9 cellular contexts compared by ENCODE assay signal in the genomic region with DNA sequence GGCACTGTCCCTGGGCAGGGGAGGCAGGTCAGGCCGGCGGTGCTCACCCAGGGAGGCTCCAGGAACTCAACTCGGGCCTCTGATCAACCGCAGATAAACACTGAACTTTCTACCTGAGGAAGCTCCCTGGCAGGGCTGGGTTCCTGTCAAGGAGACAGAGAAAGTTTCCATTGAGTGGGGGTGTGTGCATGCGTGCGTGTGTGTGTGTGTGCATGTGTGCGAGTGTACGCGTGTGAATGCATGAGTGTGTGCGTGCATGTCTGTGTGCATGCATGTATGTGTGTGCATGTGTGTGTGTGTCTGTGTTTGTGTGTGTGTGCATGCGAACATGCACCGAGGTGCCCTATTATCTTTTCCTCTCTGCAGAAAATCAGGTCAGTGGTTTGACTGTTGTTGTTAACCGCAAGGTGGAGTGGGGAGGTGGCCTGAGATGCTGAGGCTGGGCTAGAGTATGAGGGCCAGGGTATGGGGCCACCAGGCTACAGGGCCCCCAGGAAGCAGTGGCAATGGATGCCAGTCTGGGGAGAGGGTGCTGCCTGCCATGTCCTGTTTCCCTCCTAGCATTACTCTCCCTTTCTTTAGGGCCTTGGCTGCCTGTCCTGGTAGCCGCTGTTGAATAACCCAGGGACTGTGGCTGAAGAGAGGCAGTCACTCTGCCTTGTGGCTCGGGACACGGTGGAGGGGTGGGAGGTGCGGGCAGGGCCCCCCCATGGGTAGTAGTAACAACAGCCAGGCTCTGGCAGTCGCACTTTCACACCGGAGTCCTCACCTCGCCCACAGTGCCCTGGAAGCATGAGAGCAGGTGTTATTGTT. TPM values are rescaled to one million over a fixed set of nuclear protein-coding genes. Genes with fewer than 3 reads are reported as not detected.
DNase-seq lines count a peak whose midpoint lies in the region; ATAC-seq, FAIRE-seq and TF ChIP-seq lines count a peak whose summit lies in the region.
"Had no signal": no experiment of that assay in that cellular context is flagged by ENCODE, and none has a peak within 500 bp of the region (broad histone marks: within the 10 kb centered on the region; RNA-seq: fewer than 3 reads in every experiment).

No MANE protein-coding gene starts in this region.

- peak overlapping the region; percentile 100 for H3K27ac Mint-ChIP-seq in activated naive CD8-positive, alpha-beta T cell treated with anti-CD3 and anti-CD28 coated beads for 36 hours

- TF ChIP-seq CTCF in D721Med (IDR thresholded peaks at IDR 0.05; ENCODE audit: insufficient read depth, missing control alignments) = no peak

- DNase-seq in T-helper 22 cell (ENCODE audit: low read depth) = peak; percentile 77
- DNase-seq in activated naive CD8-positive, alpha-beta T cell treated with anti-CD3 and anti-CD28 coated beads for 36 hours = peak; percentile 81
- no peak for DNase-seq in D721Med (ENCODE audit: insufficient read length, low spot score)
- no peak for DNase-seq in COR-L47 (lab: John Stamatoyannopoulos, UW)
- no peak for DNase-seq in NCI-H446 treated with DMSO at 0.1 percent for 48 hours (lab: John Stamatoyannopoulos, UW)
- DNase-seq: NCI-H524 had no signal

- H3K9ac ChIP-seq in mucosa of rectum (ENCODE audit: low read depth in 1 of 2, low read length in 2 of 2) = peak overlapping the region in 1 of 2 donors; percentile 26

- no peaks in the 10 kb centered on the region for H3K9me3 ChIP-seq in mucosa of rectum (ENCODE audit: control insufficient read depth in 2 of 2, low read length in 2 of 2)

- no peaks in the 10 kb centered on the region for H3K27me3 Mint-ChIP-seq in activated naive CD8-positive, alpha-beta T cell treated with anti-CD3 and anti-CD28 coated beads for 36 hours

- peak overlapping the region; percentile 77 for H3K27ac ChIP-seq in mucosa of rectum (ENCODE audit: low read depth in 2 of 2, low read length in 2 of 2)
- peak overlapping the region; percentile 83 for H3K27ac ChIP-seq in temporal lobe (ENCODE audit: low read depth, low read length)

- H3K4me3 ChIP-seq in mucosa of rectum (ENCODE audit: low read length in 2 of 2) = no peak overlapping the region

- H3K4me3 Mint-ChIP-seq in activated naive CD8-positive, alpha-beta T cell treated with anti-CD3 and anti-CD28 coated beads for 36 hours = peak overlapping the region; percentile 81

- ATAC-seq in HG02938 (IDR thresholded peaks at IDR 0.05; ENCODE audit: unreplicated experiment) = no peak

- peaks cover 1% of the 10 kb centered on the region for H3K9me3 Mint-ChIP-seq in activated naive CD8-positive, alpha-beta T cell treated with anti-CD3 and anti-CD28 coated beads for 36 hours

- no peak for FAIRE-seq in D721Med (lab: Jason Lieb, UNC)

- peaks cover 85% of the 10 kb centered on the region for H3K4me1 Mint-ChIP-seq in activated naive CD8-positive, alpha-beta T cell treated with anti-CD3 and anti-CD28 coated beads for 36 hours

- H3K27me3 ChIP-seq in mucosa of rectum (ENCODE audit: control insufficient read depth in 2 of 2, insufficient read depth in 2 of 2, low read length in 2 of 2) = no peaks in the 10 kb centered on the region

- H3K36me3 Mint-ChIP-seq in activated naive CD8-positive, alpha-beta T cell treated with anti-CD3 and anti-CD28 coated beads for 36 hours = peaks cover 7% of the 10 kb centered on the region

- H3K36me3 ChIP-seq in mucosa of rectum (ENCODE audit: control insufficient read depth in 2 of 2, insufficient read depth in 2 of 2, low read length in 2 of 2) = no peaks in the 10 kb centered on the region

- peaks cover 13 to 19% of the 10 kb centered on the region in 2 donors for H3K4me1 ChIP-seq in mucosa of rectum (ENCODE audit: control insufficient read depth in 2 of 2, insufficient read depth in 2 of 2, low read length in 2 of 2)

RNA-seq across cellular contexts. Expression of a gene that starts 24.0 kb away (rescaled TPM):
- 100 to 1,000 TPM; 260 to 274 TPM for total RNA-seq in activated naive CD8-positive, alpha-beta T cell treated with anti-CD3 and anti-CD28 coated beads for 36 hours
- total RNA-seq in temporal lobe = 0.25 TPM

RNA-seq across cellular contexts. Expression of a gene that starts 39.8 kb away (rescaled TPM):
- total RNA-seq in activated naive CD8-positive, alpha-beta T cell treated with anti-CD3 and anti-CD28 coated beads for 36 hours = 1 to 10 TPM; 7.3 to 7.6 TPM
- not detected for total RNA-seq in temporal lobe

Comparison
In these comparisons a context has a peak if more than half of its experiments do, and no peak if none do; other contexts are left out.
1. DNase-seq: peak in T-helper 22 cell (single experiment) and activated naive CD8-positive, alpha-beta T cell treated with anti-CD3 and anti-CD28 coated beads for 36 hours (single experiment); none in D721Med (single experiment), COR-L47 (single experiment) and NCI-H446 treated with DMSO at 0.1 percent for 48 hours (single experiment).
2. RNA of a gene that starts 24.0 kb away (total RNA-seq): 260 to 274 TPM in activated naive CD8-positive, alpha-beta T cell treated with anti-CD3 and anti-CD28 coated beads for 36 hours; 0.25 TPM in temporal lobe (single experiment); every median in the first group is over 100 times any median in the second.